ENCODE assay signal across 9 cellular contexts in genomic region chr13:99528547-99528946, GRCh38. TPM values are rescaled to one million over a fixed set of nuclear protein-coding genes. Genes with fewer than 3 reads are reported as not detected.
DNase-seq lines count a peak whose midpoint lies in the region; ATAC-seq and TF ChIP-seq lines count a peak whose summit lies in the region.
"Had no signal": no experiment of that assay in that cellular context is flagged by ENCODE, and none has a peak within 500 bp of the region (broad histone marks: within the 10 kb centered on the region; RNA-seq: fewer than 3 reads in every experiment).

No MANE protein-coding gene starts in this region.

- no peaks in the 10 kb centered on the region for H3K9me3 Mint-ChIP-seq in WTC11
- H3K9me3 Mint-ChIP-seq: activated naive CD4-positive, alpha-beta T cell treated with anti-CD3 and anti-CD28 coated beads, Interleukin-2, amount 50 U/mL, for 24 hours had no signal

- ATAC-seq in HG03280 (IDR thresholded peaks at IDR 0.05; ENCODE audit: unreplicated experiment) (peak; percentile 58), WTC11 (no peak)

- peaks cover 33% of the 10 kb centered on the region for H3K36me3 Mint-ChIP-seq in WTC11

- peaks cover 6% of the 10 kb centered on the region for H3K4me1 Mint-ChIP-seq in WTC11

- peak; percentile 39 for TF ChIP-seq CTCF in 22Rv1 (IDR thresholded peaks at IDR 0.05)
- TF ChIP-seq CTCF in GM13976 (IDR thresholded peaks at IDR 0.05; ENCODE audit: borderline replicate concordance, control extremely low read depth, extremely low read depth, insufficient read depth, missing control alignments) = peak; percentile 41
- TF ChIP-seq CTCF in WTC11 (IDR thresholded peaks at IDR 0.05) = no peak

- DNase-seq in GM13976 (ENCODE audit: low spot score) (peak; percentile 48), SW480 (ENCODE audit: low spot score) (peak; percentile 8), midbrain (lab: John Stamatoyannopoulos, UW) (peak; percentile 10), WTC11 (ENCODE audit: low spot score) (no peak), superior temporal gyrus (ENCODE audit: extremely low spot score) (no peak), HEK293T (ENCODE audit: extremely low spot score) (no peak)

- no peak overlapping the region for H3K4me3 Mint-ChIP-seq in WTC11
- H3K4me3 Mint-ChIP-seq: activated naive CD4-positive, alpha-beta T cell treated with anti-CD3 and anti-CD28 coated beads, Interleukin-2, amount 50 U/mL, for 24 hours had no signal

- H3K27ac Mint-ChIP-seq in WTC11 = no peak overlapping the region
- H3K27ac Mint-ChIP-seq: activated naive CD4-positive, alpha-beta T cell treated with anti-CD3 and anti-CD28 coated beads, Interleukin-2, amount 50 U/mL, for 24 hours had no signal

- no peak overlapping the region for H3K27ac ChIP-seq in 22Rv1

- H3K27me3 Mint-ChIP-seq in WTC11 (ENCODE audit: low read depth) = no peaks in the 10 kb centered on the region
- H3K27me3 Mint-ChIP-seq: activated naive CD4-positive, alpha-beta T cell treated with anti-CD3 and anti-CD28 coated beads, Interleukin-2, amount 50 U/mL, for 24 hours had no signal

- POLR2A ChIA-PET in WTC11 (lab: Charles Lee) (no interaction called here), HEK293T (lab: Yijun Ruan, JAX) (no interaction called here)

- in situ Hi-C loops in GM13976 (cut with MboI; ENCODE audit: low sequenced_read_pairs, unreplicated experiment) = no loop called here

- CTCF ChIA-PET in WTC11 (lab: Charles Lee) (no interaction called here), HEK293T (lab: Yijun Ruan, JAX) (interaction anchor here (0.7 to 1.7 kb wide), 5 partner anchors 15 to 558 kb away, joined by 3 to 7 read pairs (median 4); no protein-coding TSS in a partner anchor)

TF ChIP-seq in WTC11, 78 proteins besides CTCF, POLR2A, EP300 and RAD21 (continues in another document):
- TF ChIP-seq ZNF219 (CRISPR knock-in tag; IDR thresholded peaks at IDR 0.05; ENCODE audit: borderline replicate concordance) = no peak
- no peak for TF ChIP-seq USF1 (CRISPR knock-in tag; IDR thresholded peaks at IDR 0.05)
- TF ChIP-seq, protein P1, sequence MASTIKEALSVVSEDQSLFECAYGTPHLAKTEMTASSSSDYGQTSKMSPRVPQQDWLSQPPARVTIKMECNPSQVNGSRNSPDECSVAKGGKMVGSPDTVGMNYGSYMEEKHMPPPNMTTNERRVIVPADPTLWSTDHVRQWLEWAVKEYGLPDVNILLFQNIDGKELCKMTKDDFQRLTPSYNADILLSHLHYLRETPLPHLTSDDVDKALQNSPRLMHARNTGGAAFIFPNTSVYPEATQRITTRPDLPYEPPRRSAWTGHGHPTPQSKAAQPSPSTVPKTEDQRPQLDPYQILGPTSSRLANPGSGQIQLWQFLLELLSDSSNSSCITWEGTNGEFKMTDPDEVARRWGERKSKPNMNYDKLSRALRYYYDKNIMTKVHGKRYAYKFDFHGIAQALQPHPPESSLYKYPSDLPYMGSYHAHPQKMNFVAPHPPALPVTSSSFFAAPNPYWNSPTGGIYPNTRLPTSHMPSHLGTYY (CRISPR knock-in tag; IDR thresholded peaks at IDR 0.05) = no peak
- TF ChIP-seq PRRX2 (CRISPR knock-in tag; IDR thresholded peaks at IDR 0.05) = no peak
- no peak for TF ChIP-seq CREM (CRISPR knock-in tag; IDR thresholded peaks at IDR 0.05)
- no peak for TF ChIP-seq GABPB1 (CRISPR knock-in tag; IDR thresholded peaks at IDR 0.05)
- TF ChIP-seq, protein P2, sequence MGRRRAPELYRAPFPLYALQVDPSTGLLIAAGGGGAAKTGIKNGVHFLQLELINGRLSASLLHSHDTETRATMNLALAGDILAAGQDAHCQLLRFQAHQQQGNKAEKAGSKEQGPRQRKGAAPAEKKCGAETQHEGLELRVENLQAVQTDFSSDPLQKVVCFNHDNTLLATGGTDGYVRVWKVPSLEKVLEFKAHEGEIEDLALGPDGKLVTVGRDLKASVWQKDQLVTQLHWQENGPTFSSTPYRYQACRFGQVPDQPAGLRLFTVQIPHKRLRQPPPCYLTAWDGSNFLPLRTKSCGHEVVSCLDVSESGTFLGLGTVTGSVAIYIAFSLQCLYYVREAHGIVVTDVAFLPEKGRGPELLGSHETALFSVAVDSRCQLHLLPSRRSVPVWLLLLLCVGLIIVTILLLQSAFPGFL (CRISPR knock-in tag; IDR thresholded peaks at IDR 0.05; ENCODE audit: borderline replicate concordance) = no peak
- TF ChIP-seq ATF1 (CRISPR knock-in tag; IDR thresholded peaks at IDR 0.05) = no peak
- TF ChIP-seq, protein P3, sequence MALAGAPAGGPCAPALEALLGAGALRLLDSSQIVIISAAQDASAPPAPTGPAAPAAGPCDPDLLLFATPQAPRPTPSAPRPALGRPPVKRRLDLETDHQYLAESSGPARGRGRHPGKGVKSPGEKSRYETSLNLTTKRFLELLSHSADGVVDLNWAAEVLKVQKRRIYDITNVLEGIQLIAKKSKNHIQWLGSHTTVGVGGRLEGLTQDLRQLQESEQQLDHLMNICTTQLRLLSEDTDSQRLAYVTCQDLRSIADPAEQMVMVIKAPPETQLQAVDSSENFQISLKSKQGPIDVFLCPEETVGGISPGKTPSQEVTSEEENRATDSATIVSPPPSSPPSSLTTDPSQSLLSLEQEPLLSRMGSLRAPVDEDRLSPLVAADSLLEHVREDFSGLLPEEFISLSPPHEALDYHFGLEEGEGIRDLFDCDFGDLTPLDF (CRISPR knock-in tag; IDR thresholded peaks at IDR 0.05) = no peak
- TF ChIP-seq RORB (CRISPR knock-in tag; IDR thresholded peaks at IDR 0.05) = no peak
- no peak for TF ChIP-seq FOXJ3 (CRISPR knock-in tag; IDR thresholded peaks at IDR 0.05; ENCODE audit: borderline replicate concordance)
- TF ChIP-seq ZNF423 (CRISPR knock-in tag; IDR thresholded peaks at IDR 0.05) = no peak
- TF ChIP-seq TCF7 (CRISPR knock-in tag; IDR thresholded peaks at IDR 0.05; ENCODE audit: low read depth) = no peak
- no peak for TF ChIP-seq ZNF317 (CRISPR knock-in tag; IDR thresholded peaks at IDR 0.05; ENCODE audit: borderline replicate concordance, low read depth)

TF ChIP-seq in HEK293T, 16 proteins besides CTCF, POLR2A, EP300 and RAD21:
- no peak for TF ChIP-seq TARDBP (IDR thresholded peaks at IDR 0.05)
- no peak for TF ChIP-seq CTBP1 (IDR thresholded peaks at IDR 0.05; ENCODE audit: borderline replicate concordance)
- TF ChIP-seq ELF4 (IDR thresholded peaks at IDR 0.05) = no peak
- no peak for TF ChIP-seq HDGF (IDR thresholded peaks at IDR 0.05; ENCODE audit: borderline replicate concordance)
- TF ChIP-seq ARNT (IDR thresholded peaks at IDR 0.05) = no peak
- TF ChIP-seq FOXA1 (IDR thresholded peaks at IDR 0.05) = no peak
- no peak for TF ChIP-seq SP1 (IDR thresholded peaks at IDR 0.05)
- TF ChIP-seq L3MBTL2 (conservative IDR thresholded peaks at IDR 0.05) = no peak

RNA-seq across cellular contexts. Expression of gene TM9SF2, which starts 27.3 kb away (rescaled TPM):
- 81.9 to 84.0 TPM (median 81.9 TPM) in 3 replicates for total RNA-seq in WTC11 (2021)

Comparison
In these comparisons a context has a peak if more than half of its experiments do, and no peak if none do; other contexts are left out.
1. DNase-seq: peak in GM13976 (single experiment), SW480 (single experiment) and midbrain (single experiment); none in WTC11 (single experiment), superior temporal gyrus (single experiment) and HEK293T (single experiment).